8 cellular contexts compared by ENCODE assay signal in genomic region chr22:41976070-41976901, GRCh38. TPM values are rescaled to one million over a fixed set of nuclear protein-coding genes. Genes with fewer than 3 reads are reported as not detected.
A peak's percentile ranks its signal among the peaks of the same experiment; 100 is the strongest.
DNase-seq lines count a peak whose midpoint lies in the region; ATAC-seq and TF ChIP-seq lines count a peak whose summit lies in the region.

No MANE protein-coding gene starts in this region.

- peak overlapping the region; percentile 80 for H2AFZ ChIP-seq in IMR-90 (replicated peaks; ENCODE audit: low read length, poor library complexity)

- no peak overlapping the region for H3K23ac ChIP-seq in IMR-90 (ENCODE audit: low read depth, low read length)

- H3K18ac ChIP-seq in IMR-90 (ENCODE audit: low read depth, low read length) = no peak overlapping the region

- H3K14ac ChIP-seq in IMR-90 (replicated peaks; ENCODE audit: low read depth, low read length) = no peak overlapping the region

- H3K9me3 ChIP-seq in IMR-90 (ENCODE audit: control insufficient read depth, insufficient read depth, low read length) = no peaks in the 10 kb centered on the region
- H3K9me3 ChIP-seq in mucosa of descending colon = no peaks in the 10 kb centered on the region
- H3K9me3 ChIP-seq in thoracic aorta = no peaks in the 10 kb centered on the region

- no peaks in the 10 kb centered on the region for H3K79me1 ChIP-seq in IMR-90 (ENCODE audit: low read depth in 1 of 2, low read length in 2 of 2)

- no peak overlapping the region for H4K5ac ChIP-seq in IMR-90 (ENCODE audit: low read depth, low read length)

- TF ChIP-seq POLR2A in IMR-90 (IDR thresholded peaks at IDR 0.05; ENCODE audit: low read depth, low read length) = no peak

- dilution Hi-C loops in IMR-90 (cut with HindIII; ENCODE audit: low sequenced_read_pairs, unreplicated experiment) = no loop called here

- H2BK15ac ChIP-seq in IMR-90 (ENCODE audit: low read depth, low read length) = no peak overlapping the region

- ATAC-seq in IMR-90 (ENCODE audit: low read depth) (peak; percentile 78), mucosa of descending colon (peak; percentile 73), thoracic aorta (ENCODE audit: insufficient number of reproducible peaks, low FRiP score, low read depth) (no peak)

- no peaks in the 10 kb centered on the region for H3K36me3 ChIP-seq in IMR-90 (ENCODE audit: control insufficient read depth, insufficient read depth, low read length)
- no peaks in the 10 kb centered on the region for H3K36me3 ChIP-seq in mucosa of descending colon (ENCODE audit: low read depth)
- H3K36me3 ChIP-seq in thoracic aorta = no peaks in the 10 kb centered on the region

- H2AK9ac ChIP-seq in IMR-90 (replicated peaks; ENCODE audit: low read depth, low read length, poor library complexity) = peak overlapping the region; percentile 42

- peak overlapping the region; percentile 30 for H3K4me3 ChIP-seq in IMR-90 (ENCODE audit: insufficient read depth, low read depth, low read length)
- no peak overlapping the region for H3K4me3 ChIP-seq in mucosa of descending colon
- peak overlapping the region; percentile 69 for H3K4me3 ChIP-seq in thoracic aorta

- BruUV-seq in IMR-90 (replicated peaks; lab: Mats Ljungman, UMichigan) = no TSS peak

- no peak overlapping the region for H3K9ac ChIP-seq in IMR-90 (ENCODE audit: low read depth, low read length)

- no peaks in the 10 kb centered on the region; the same call in 1 of the 2 replicates for H3K4me1 ChIP-seq in IMR-90 (ENCODE audit: control insufficient read depth, insufficient read depth, low read length)
- peaks cover 9% of the 10 kb centered on the region for H3K4me1 ChIP-seq in mucosa of descending colon (ENCODE audit: low read depth)
- peaks cover 2 to 11% of the 10 kb centered on the region in 2 donors for H3K4me1 ChIP-seq in thoracic aorta (ENCODE audit: control insufficient read depth in 1 of 2, low read depth in 2 of 2)

- no peak overlapping the region for H2BK120ac ChIP-seq in IMR-90 (ENCODE audit: low read depth, low read length)

- H3K9me1 ChIP-seq in IMR-90 (ENCODE audit: insufficient read depth, low read length) = no peaks in the 10 kb centered on the region

- H2BK5ac ChIP-seq in IMR-90 (ENCODE audit: low read depth, low read length, poor library complexity, severe bottlenecking) = no peak overlapping the region

- TF ChIP-seq CTCF in IMR-90 (conservative IDR thresholded peaks at IDR 0.05; ENCODE audit: low read depth, low read length) (no peak), mucosa of descending colon (IDR thresholded peaks at IDR 0.05) (no peak), thoracic aorta (IDR thresholded peaks at IDR 0.05) (no peak)

- DNase-seq in CD1c-positive myeloid dendritic cell (ENCODE audit: extremely low spot score) (peak; percentile 47), IMR-90 (no peak), ecto neural progenitor cell (ENCODE audit: low spot score) (peak; percentile 71), mucosa of descending colon (peak in 2 of 3 donors; percentile 41 to 64), thoracic aorta (ENCODE audit: low spot score) (no peak), SK-N-DZ (ENCODE audit: low spot score) (no peak), NCI-H446 treated with DMSO at 0.1 percent for 48 hours (lab: John Stamatoyannopoulos, UW) (no peak)
- peak; percentile 39 for DNase-seq in activated CD4-positive, alpha-beta T cell treated with anti-CD3 and anti-CD28 coated beads, Interleukin-2, amount 50 U/mL, for 1 hour

- no peaks in the 10 kb centered on the region for H4K20me1 ChIP-seq in IMR-90 (ENCODE audit: insufficient read depth, low read length)

- POLR2A ChIA-PET in IMR-90 (lab: Charles Lee; ENCODE audit: unreplicated experiment) = no interaction called here

- CTCF ChIA-PET in IMR-90 (lab: Yijun Ruan, JAX) = no interaction called here

- H4K91ac ChIP-seq in IMR-90 (ENCODE audit: insufficient read depth, low read depth, low read length) = no peak overlapping the region

- intact Hi-C loops in IMR-90 (cut with micrococcal nuclease) (no loop called here), mucosa of descending colon (cut with DNase I, micrococcal nuclease) (no loop called here)

- H3K27me3 ChIP-seq in IMR-90 (ENCODE audit: control insufficient read depth, insufficient read depth, low read length) (peaks cover 68% of the 10 kb centered on the region), thoracic aorta (replicated peaks; ENCODE audit: insufficient read depth) (peaks cover 11% of the 10 kb centered on the region)

- no peak overlapping the region for H2AK5ac ChIP-seq in IMR-90 (ENCODE audit: low read depth, low read length)

- no peak overlapping the region for H3K4ac ChIP-seq in IMR-90 (ENCODE audit: low read depth, low read length)

- in situ Hi-C loops in IMR-90 (cut with MboI; ENCODE audit: low sequenced_read_pairs) = no loop called here

- TF ChIP-seq RAD21 in IMR-90 (IDR thresholded peaks at IDR 0.05; ENCODE audit: low read length) = no peak

- no peak overlapping the region for H4K8ac ChIP-seq in IMR-90 (ENCODE audit: low read depth in 2 of 2, low read length in 2 of 2)

- H2BK20ac ChIP-seq in IMR-90 (ENCODE audit: low read depth, low read length) = no peak overlapping the region

- peak overlapping the region; percentile 82; the same call in 1 of the 2 replicates for H3K4me2 ChIP-seq in IMR-90 (ENCODE audit: low read depth, low read length)

- no peak overlapping the region for H3K56ac ChIP-seq in IMR-90 (ENCODE audit: extremely low read depth, insufficient read depth, low read length)

- WGBS in IMR-90 (ENCODE audit: extremely low coverage in 2 of 2, insufficient read length in 1 of 2), 2 experiments = 3% methylated on average over 17 of the region's 72 CpGs; no CpG with 5 or more reads in 1 of the 2 experiments

- H3K27ac ChIP-seq in IMR-90 (ENCODE audit: insufficient read depth, low read length) = no peak overlapping the region
- no peak overlapping the region for H3K27ac ChIP-seq in thoracic aorta

TF ChIP-seq in IMR-90, 13 proteins besides CTCF, POLR2A, EP300 and RAD21:
- TF ChIP-seq MAFK (IDR thresholded peaks at IDR 0.05; ENCODE audit: low read depth, low read length) = no peak
- TF ChIP-seq, protein P1, sequence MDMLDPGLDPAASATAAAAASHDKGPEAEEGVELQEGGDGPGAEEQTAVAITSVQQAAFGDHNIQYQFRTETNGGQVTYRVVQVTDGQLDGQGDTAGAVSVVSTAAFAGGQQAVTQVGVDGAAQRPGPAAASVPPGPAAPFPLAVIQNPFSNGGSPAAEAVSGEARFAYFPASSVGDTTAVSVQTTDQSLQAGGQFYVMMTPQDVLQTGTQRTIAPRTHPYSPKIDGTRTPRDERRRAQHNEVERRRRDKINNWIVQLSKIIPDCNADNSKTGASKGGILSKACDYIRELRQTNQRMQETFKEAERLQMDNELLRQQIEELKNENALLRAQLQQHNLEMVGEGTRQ (IDR thresholded peaks at IDR 0.05; ENCODE audit: low read depth, low read length) = peak; percentile 72
- TF ChIP-seq MXI1 (IDR thresholded peaks at IDR 0.05; ENCODE audit: borderline replicate concordance, low read depth, low read length) = no peak
- no peak for TF ChIP-seq MAZ (IDR thresholded peaks at IDR 0.05; ENCODE audit: borderline replicate concordance, low read depth, low read length)
- TF ChIP-seq CHD1 (IDR thresholded peaks at IDR 0.05; ENCODE audit: low read depth, low read length) = no peak
- TF ChIP-seq BHLHE40 (IDR thresholded peaks at IDR 0.05; ENCODE audit: low read depth, low read length) = no peak

RNA-seq across cellular contexts. Expression of gene SEPTIN3, which starts 7.0 kb away (rescaled TPM):
- total RNA-seq in IMR-90 (2012; rRNA removed) (under 0.01 and 0.18 TPM in 2 replicates), mucosa of descending colon (1 to 10 TPM in 1 of 3 donors, under 1 TPM in 2; 0.23 to 1.6 (median 0.41) TPM), thoracic aorta (not detected)
- polyA plus RNA-seq in IMR-90 (2012; rRNA removed) = 0.14 and 0.15 TPM in 2 replicates
- 0.02 and 0.13 TPM in 2 replicates for polyA plus RNA-seq in IMR-90 (2012; cell fraction: cytosol; rRNA removed)
- polyA plus RNA-seq in IMR-90 (2012; cell fraction: nucleus; rRNA removed; ENCODE audit: low replicate concordance) = 0.12 and 0.17 TPM in 2 replicates
- polyA plus RNA-seq in SK-N-DZ (2014; cell fraction: cytosol; rRNA removed) = 46.1 and 48.4 TPM in 2 replicates
- polyA plus RNA-seq in SK-N-DZ (2014; cell fraction: nucleus; rRNA removed) = 22.6 and 39.4 TPM in 2 replicates

RNA-seq across cellular contexts. Expression of gene WBP2NL, which starts 22.3 kb away (rescaled TPM):
- not detected in 2 replicates for total RNA-seq in IMR-90 (2012; rRNA removed)
- not detected in 2 replicates for polyA plus RNA-seq in IMR-90 (2012; rRNA removed)
- not detected in 2 replicates for polyA plus RNA-seq in IMR-90 (2012; cell fraction: cytosol; rRNA removed)
- polyA plus RNA-seq in IMR-90 (2012; cell fraction: nucleus; rRNA removed; ENCODE audit: low replicate concordance) = 0.08 and 0.09 TPM in 2 replicates
- 1 to 10 TPM in 2 of 3 donors, under 1 TPM in 1; 0.63 to 3.7 (median 1.8) TPM for total RNA-seq in mucosa of descending colon
- total RNA-seq in thoracic aorta = 1 to 10 TPM in 1 of 2 donors, not detected in 1; 1.3 TPM
- polyA plus RNA-seq in SK-N-DZ (2014; cell fraction: cytosol; rRNA removed) = not detected in 2 replicates
- not detected in 2 replicates for polyA plus RNA-seq in SK-N-DZ (2014; cell fraction: nucleus; rRNA removed)

RNA-seq across cellular contexts. Expression of gene CENPM, which starts 29.3 kb away (rescaled TPM):
- total RNA-seq in IMR-90 (2012; rRNA removed) (14.7 and 18.1 TPM in 2 replicates), mucosa of descending colon (10 to 100 TPM in 1 of 3 donors, 1 to 10 TPM in 2; 3.2 to 18.8 (median 7.5) TPM), thoracic aorta (not detected)
- 20.1 and 31.3 TPM in 2 replicates for polyA plus RNA-seq in IMR-90 (2012; rRNA removed)
- polyA plus RNA-seq in IMR-90 (2012; cell fraction: cytosol; rRNA removed) = 10.5 and 19.3 TPM in 2 replicates
- polyA plus RNA-seq in IMR-90 (2012; cell fraction: nucleus; rRNA removed; ENCODE audit: low replicate concordance) = 8.7 and 23.0 TPM in 2 replicates
- 65.8 and 72.3 TPM in 2 replicates for polyA plus RNA-seq in SK-N-DZ (2014; cell fraction: cytosol; rRNA removed)
- 75.6 and 76.1 TPM in 2 replicates for polyA plus RNA-seq in SK-N-DZ (2014; cell fraction: nucleus; rRNA removed)

RNA-seq across cellular contexts. Expression of gene TNFRSF13C, which starts 49.7 kb away (rescaled TPM):
- under 0.01 TPM in 1 of 2 replicates, not detected in the other for total RNA-seq in IMR-90 (2012; rRNA removed)
- polyA plus RNA-seq in IMR-90 (2012; rRNA removed) = 0.14 and 0.16 TPM in 2 replicates
- 0.08 and 0.09 TPM in 2 replicates for polyA plus RNA-seq in IMR-90 (2012; cell fraction: cytosol; rRNA removed)
- polyA plus RNA-seq in IMR-90 (2012; cell fraction: nucleus; rRNA removed; ENCODE audit: low replicate concordance) = 1.1 and 1.9 TPM in 2 replicates
- under 1 TPM; 0.22 to 0.94 (median 0.55) TPM for total RNA-seq in mucosa of descending colon
- total RNA-seq in thoracic aorta = not detected
- polyA plus RNA-seq in SK-N-DZ (2014; cell fraction: cytosol; rRNA removed) = 0.21 and 0.69 TPM in 2 replicates
- polyA plus RNA-seq in SK-N-DZ (2014; cell fraction: nucleus; rRNA removed) = 1.1 and 1.2 TPM in 2 replicates

Comparison
In these comparisons a context has a peak if more than half of its experiments do, and no peak if none do; other contexts are left out.
1. DNase-seq: peak in CD1c-positive myeloid dendritic cell (single experiment), activated CD4-positive, alpha-beta T cell treated with anti-CD3 and anti-CD28 coated beads, Interleukin-2, amount 50 U/mL, for 1 hour (single experiment), ecto neural progenitor cell (single experiment) and mucosa of descending colon (2 of 3); none in IMR-90 (single experiment), thoracic aorta (single experiment), SK-N-DZ (single experiment) and NCI-H446 treated with DMSO at 0.1 percent for 48 hours (single experiment).